Comparison of ENCODE assay signal across 21 cellular contexts in genomic region chr6:39446909-39447308, GRCh38.
"Had no signal": no experiment of that assay in that cellular context is flagged by ENCODE, and none has a peak within 500 bp of the region (broad histone marks: within the 10 kb centered on the region; RNA-seq: fewer than 3 reads in every experiment).

No MANE protein-coding gene starts in this region.

- DNase-seq: activated B cell treated with CpG ODN at 0.5 μM for 24 hours; activated CD4-positive, alpha-beta T cell treated with anti-CD3 and anti-CD28 coated beads, Interleukin-2, amount 10 ng/mL, durations not matched to agents 7 days and 5 days; activated CD8-positive, alpha-beta T cell treated with anti-CD3 and anti-CD28 coated beads, Interleukin-2, amount 10 ng/mL, durations not matched to agents 7 days and 5 days; activated naive CD4-positive, alpha-beta T cell; adrenal gland; cerebellar nuclear complex; foreskin fibroblast; kidney; lower lobe of right lung; naive B cell; posterior cingulate gyrus; retina; stimulated activated CD4-positive, alpha-beta T cell treated with anti-CD3 and anti-CD28 coated beads, Interleukin-2, amount 100 ng/mL, for 48 hours; stimulated activated CD8-positive, alpha-beta memory T cell treated with anti-CD3 and anti-CD28 coated beads, Interleukin-4, amount 100 ng/mL, for 48 hours; stimulated activated naive B cell treated with anti-CD40 and anti-IgM and Interleukin-4, amounts not matched to agents 10 μg/mL and 1 μg/mL and 100 μg/mL, for 72 hours; T-helper 9 cell; upper lobe of left lung had no signal

- H3K4me3 ChIP-seq: adrenal gland, ascending aorta, lower lobe of right lung, thoracic aorta, upper lobe of left lung had no signal

- ATAC-seq: activated CD8-positive, alpha-beta T cell treated with anti-CD3 and anti-CD28 coated beads, Interleukin-2, amount 10 ng/mL, durations not matched to agents 7 days and 5 days; activated T-helper 17 cell treated with anti-CD3 and anti-CD28 coated beads, Interleukin-2, amount 50 U/mL, for 72 hours; left lobe of liver; lower lobe of right lung; stimulated activated naive B cell treated with anti-CD40 and anti-IgM and Interleukin-4, amounts not matched to agents 10 μg/mL and 1 μg/mL and 100 μg/mL, for 72 hours had no signal
